22 cellular contexts compared by ENCODE assay signal in the genomic region with DNA sequence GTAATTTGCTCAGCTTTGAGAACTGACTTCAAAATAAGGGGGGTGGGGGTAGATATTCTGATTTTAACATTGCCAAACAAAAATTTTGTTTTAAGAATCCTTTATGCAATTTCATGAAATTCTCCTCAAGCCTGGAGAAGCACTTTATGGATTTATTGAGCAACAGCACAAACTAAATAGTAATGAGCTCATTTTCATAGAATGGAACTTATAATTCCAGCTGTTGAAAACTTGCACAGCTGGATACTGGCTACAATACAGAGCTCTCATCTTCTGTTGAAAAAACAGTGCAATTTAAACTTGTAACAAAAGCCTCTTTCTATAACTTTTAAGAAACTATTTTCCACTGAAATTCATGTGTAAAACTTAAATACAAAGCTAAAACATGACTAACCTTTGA.
"Had no signal": no experiment of that assay in that cellular context is flagged by ENCODE, and none has a peak within 500 bp of the region (broad histone marks: within the 10 kb centered on the region; RNA-seq: fewer than 3 reads in every experiment).

No MANE protein-coding gene starts in this region.

- H3K9me3 ChIP-seq: left lung, tibial nerve had no signal

- H3K4me3 Mint-ChIP-seq: activated naive CD8-positive, alpha-beta T cell; activated T-cell treated with anti-CD3 and anti-CD28 coated beads, Interleukin-2, amount 50 U/mL, for 24 hours; activated T-helper 17 cell treated with anti-CD3 and anti-CD28 coated beads, Interleukin-2, amount 50 U/mL, for 72 hours; dendritic cell treated with granulocyte-macrophage colony-stimulating factor and Interleukin-4, amounts not matched to agents 40 ng/mL and 50 ng/mL, for 4 days; mesothelial cell of epicardium; naive thymus-derived CD8-positive, alpha-beta T cell; stimulated activated effector memory CD8-positive, alpha-beta T cell treated with anti-CD3 and anti-CD28 coated beads, Interleukin-12 subunit alpha, Interleukin-12 subunit beta, amount 100 ng/mL, for 72 hours; stimulated activated naive CD8-positive, alpha-beta T cell treated with anti-CD3 and anti-CD28 coated beads, Interleukin-15, amount 100 ng/mL, for 72 hours had no signal

- H3K27ac Mint-ChIP-seq: activated naive CD8-positive, alpha-beta T cell; activated T-cell treated with anti-CD3 and anti-CD28 coated beads, Interleukin-2, amount 50 U/mL, for 24 hours; activated T-helper 17 cell treated with anti-CD3 and anti-CD28 coated beads, Interleukin-2, amount 50 U/mL, for 72 hours; dendritic cell treated with granulocyte-macrophage colony-stimulating factor and Interleukin-4, amounts not matched to agents 40 ng/mL and 50 ng/mL, for 4 days; mesothelial cell of epicardium; naive thymus-derived CD8-positive, alpha-beta T cell; progenitor cell of endocrine pancreas; stimulated activated effector memory CD8-positive, alpha-beta T cell treated with anti-CD3 and anti-CD28 coated beads, Interleukin-12 subunit alpha, Interleukin-12 subunit beta, amount 100 ng/mL, for 72 hours; stimulated activated naive CD8-positive, alpha-beta T cell treated with anti-CD3 and anti-CD28 coated beads, Interleukin-15, amount 100 ng/mL, for 72 hours had no signal

- H3K4me1 Mint-ChIP-seq: activated T-helper 17 cell treated with anti-CD3 and anti-CD28 coated beads, Interleukin-2, amount 50 U/mL, for 72 hours; mesothelial cell of epicardium; naive thymus-derived CD8-positive, alpha-beta T cell; stimulated activated effector memory CD8-positive, alpha-beta T cell treated with anti-CD3 and anti-CD28 coated beads, Interleukin-12 subunit alpha, Interleukin-12 subunit beta, amount 100 ng/mL, for 72 hours; stimulated activated naive CD8-positive, alpha-beta T cell treated with anti-CD3 and anti-CD28 coated beads, Interleukin-15, amount 100 ng/mL, for 72 hours had no signal

- DNase-seq: activated CD4-positive, alpha-beta T cell treated with anti-CD3 and anti-CD28 coated beads for 1 hour; activated naive CD4-positive, alpha-beta T cell; activated T-cell treated with anti-CD3 and anti-CD28 coated beads, Interleukin-2, amount 50 U/mL, for 24 hours; amniotic stem cell; cerebellar nuclear complex; effector CD4-positive, alpha-beta T cell; erythroblast; kidney glomerular epithelial cell; left lung; naive thymus-derived CD8-positive, alpha-beta T cell; stimulated activated CD4-positive, alpha-beta T cell treated with anti-CD3 and anti-CD28 coated beads, Interleukin-2, amount 100 ng/mL, for 24 hours; stimulated activated naive CD8-positive, alpha-beta T cell treated with anti-CD3 and anti-CD28 coated beads, Interleukin-15, amount 100 ng/mL, for 72 hours; T-helper 9 cell had no signal

- H3K27ac ChIP-seq: hepatocyte, left lung, tibial nerve had no signal

- H3K27me3 Mint-ChIP-seq: progenitor cell of endocrine pancreas had no signal

- H3K27me3 ChIP-seq: hepatocyte, left lung, tibial nerve had no signal

- H3K4me1 ChIP-seq: left lung, tibial nerve had no signal

- H3K79me2 ChIP-seq: hepatocyte had no signal

- H3K36me3 Mint-ChIP-seq: mesothelial cell of epicardium; naive thymus-derived CD8-positive, alpha-beta T cell; stimulated activated effector memory CD8-positive, alpha-beta T cell treated with anti-CD3 and anti-CD28 coated beads, Interleukin-12 subunit alpha, Interleukin-12 subunit beta, amount 100 ng/mL, for 72 hours had no signal

- H3K36me3 ChIP-seq: left lung, tibial nerve had no signal

- H3K4me2 ChIP-seq: hepatocyte had no signal

- H3K4me3 ChIP-seq: hepatocyte, left lung, skin epidermis, tibial nerve had no signal

- H3K9me3 Mint-ChIP-seq: activated T-cell treated with anti-CD3 and anti-CD28 coated beads, Interleukin-2, amount 50 U/mL, for 24 hours; activated T-helper 17 cell treated with anti-CD3 and anti-CD28 coated beads, Interleukin-2, amount 50 U/mL, for 72 hours; dendritic cell treated with granulocyte-macrophage colony-stimulating factor and Interleukin-4, amounts not matched to agents 40 ng/mL and 50 ng/mL, for 4 days; mesothelial cell of epicardium; naive thymus-derived CD8-positive, alpha-beta T cell; stimulated activated effector memory CD8-positive, alpha-beta T cell treated with anti-CD3 and anti-CD28 coated beads, Interleukin-12 subunit alpha, Interleukin-12 subunit beta, amount 100 ng/mL, for 72 hours; stimulated activated naive CD8-positive, alpha-beta T cell treated with anti-CD3 and anti-CD28 coated beads, Interleukin-15, amount 100 ng/mL, for 72 hours had no signal

- H2AFZ ChIP-seq: hepatocyte had no signal
